ENCODE assay signal across 26 cellular contexts in genomic region chr17:66518108-66518507, GRCh38.
DNase-seq lines count a peak whose midpoint lies in the region; FAIRE-seq lines count a peak whose summit lies in the region.
"Had no signal": no experiment of that assay in that cellular context is flagged by ENCODE, and none has a peak within 500 bp of the region (broad histone marks: within the 10 kb centered on the region; RNA-seq: fewer than 3 reads in every experiment).

No MANE protein-coding gene starts in this region.

- H3K9me3 ChIP-seq in BLaER1 treated with 17β-estradiol and CSF1 and Interleukin-3, amounts not matched to agents 10 nM and 100 nM (replicated peaks in 1 of 11), result no peaks in the 10 kb centered on the region
- H3K9me3 ChIP-seq: ascending aorta, prostate gland, spleen, thyroid gland had no signal

- peaks cover 0 to 38% (median 0%) of the 10 kb centered on the region in 11 experiments; a peak in 6 of 22 replicates for H3K36me3 ChIP-seq in BLaER1 treated with 17β-estradiol and CSF1 and Interleukin-3, amounts not matched to agents 10 nM and 100 nM
- H3K36me3 ChIP-seq: ascending aorta, prostate gland, spleen, thyroid gland had no signal

- FAIRE-seq in islet of Langerhans (lab: Jason Lieb, UNC), result peak; percentile 88
- FAIRE-seq: A204.1, endometrium, kidney had no signal

- peak; percentile 7 for DNase-seq in SIG-M5 treated with dmso at 0.1 percent for 504 hours (lab: John Stamatoyannopoulos, UW; ENCODE audit: unreplicated experiment)
- no peak for DNase-seq in SIG-M5 (lab: John Stamatoyannopoulos, UW)
- DNase-seq in activated T-helper 1 cell treated with anti-CD3 and anti-CD28 coated beads, Interleukin-12 subunit alpha, Interleukin-12 subunit beta, Interleukin-2, Interleukin-4 antibody, amounts not matched to agents 30 ng/mL and 10 ng/mL and 1 ng/mL, durations not matched to agents 14 hours and 24 hours and 36 hours (ENCODE audit: low spot score), result no peak
- no peak for DNase-seq in DMS 273 (lab: John Stamatoyannopoulos, UW; ENCODE audit: unreplicated experiment)
- DNase-seq in D341Med (ENCODE audit: low spot score), result no peak
- no peak for DNase-seq in NCI-H345 treated with DMSO at 0.1 percent for 48 hours (lab: John Stamatoyannopoulos, UW; ENCODE audit: unreplicated experiment)
- DNase-seq: activated CD4-positive, CD25-positive, alpha-beta regulatory T cell treated with anti-CD3 and anti-CD28 coated beads, Interleukin-2, amount 50 U/mL, for 72 hours; kidney; MM.1S; NCI-H1694; NCI-H446 treated with DMSO at 0.1 percent for 48 hours; SHP77 treated with DMSO at 0.1 percent for 48 hours; spleen; stimulated activated CD8-positive, alpha-beta memory T cell treated with anti-CD3 and anti-CD28 coated beads, Interleukin-4, amount 100 ng/mL, for 48 hours; T-helper 9 cell; thyroid gland had no signal

- peak overlapping the region; percentile 98 for H3K27ac Mint-ChIP-seq in activated T-helper 1 cell treated with anti-CD3 and anti-CD28 coated beads, Interleukin-12 subunit alpha, Interleukin-12 subunit beta, Interleukin-2, Interleukin-4 antibody, amounts not matched to agents 30 ng/mL and 10 ng/mL and 1 ng/mL, durations not matched to agents 14 hours and 24 hours and 36 hours
- H3K27ac Mint-ChIP-seq: IgD-negative memory B cell, memory B cell had no signal

- H3K27me3 ChIP-seq in BLaER1 treated with 17β-estradiol and CSF1 and Interleukin-3, amounts not matched to agents 10 nM and 100 nM, result no peaks in the 10 kb centered on the region
- H3K27me3 ChIP-seq: ascending aorta, spleen, thyroid gland had no signal

- no peaks in the 10 kb centered on the region for H3K9me3 Mint-ChIP-seq in activated T-helper 1 cell treated with anti-CD3 and anti-CD28 coated beads, Interleukin-12 subunit alpha, Interleukin-12 subunit beta, Interleukin-2, Interleukin-4 antibody, amounts not matched to agents 30 ng/mL and 10 ng/mL and 1 ng/mL, durations not matched to agents 14 hours and 24 hours and 36 hours
- H3K9me3 Mint-ChIP-seq: memory B cell, nephron had no signal

- H3K9ac ChIP-seq in BLaER1 treated with 17β-estradiol and CSF1 and Interleukin-3, amounts not matched to agents 10 nM and 100 nM, result no peak overlapping the region

- H3K36me3 Mint-ChIP-seq in activated T-helper 1 cell treated with anti-CD3 and anti-CD28 coated beads, Interleukin-12 subunit alpha, Interleukin-12 subunit beta, Interleukin-2, Interleukin-4 antibody, amounts not matched to agents 30 ng/mL and 10 ng/mL and 1 ng/mL, durations not matched to agents 14 hours and 24 hours and 36 hours (ENCODE audit: low read depth), result peaks cover 38% of the 10 kb centered on the region
- H3K36me3 Mint-ChIP-seq: IgD-negative memory B cell, memory B cell had no signal

- H3K4me2 ChIP-seq in BLaER1 treated with 17β-estradiol and CSF1 and Interleukin-3, amounts not matched to agents 10 nM and 100 nM, result peak overlapping the region in 6 of 11 experiments; percentile 0 to 16 (median 4); a peak in 4 of 22 replicates

- peaks cover 8 to 71% (median 22%) of the 10 kb centered on the region in 10 experiments for H3K4me1 ChIP-seq in BLaER1 treated with 17β-estradiol and CSF1 and Interleukin-3, amounts not matched to agents 10 nM and 100 nM
- H3K4me1 ChIP-seq: ascending aorta, thyroid gland had no signal

- intact Hi-C loops in activated T-helper 1 cell treated with anti-CD3 and anti-CD28 coated beads, Interleukin-12 subunit alpha, Interleukin-12 subunit beta, Interleukin-2, Interleukin-4 antibody, amounts not matched to agents 30 ng/mL and 10 ng/mL and 1 ng/mL, durations not matched to agents 14 hours and 24 hours and 36 hours (cut with micrococcal nuclease), result loop anchor here (1.0 to 2.0 kb wide), 4 partner anchors 9 to 155 kb away; no protein-coding TSS in a partner anchor

- no peaks in the 10 kb centered on the region for H3K27me3 Mint-ChIP-seq in activated T-helper 1 cell treated with anti-CD3 and anti-CD28 coated beads, Interleukin-12 subunit alpha, Interleukin-12 subunit beta, Interleukin-2, Interleukin-4 antibody, amounts not matched to agents 30 ng/mL and 10 ng/mL and 1 ng/mL, durations not matched to agents 14 hours and 24 hours and 36 hours (ENCODE audit: insufficient read depth)

- peaks cover 0 to 34% (median 0%) of the 10 kb centered on the region in 11 experiments; a peak in 2 of 22 replicates for H4K20me1 ChIP-seq in BLaER1 treated with 17β-estradiol and CSF1 and Interleukin-3, amounts not matched to agents 10 nM and 100 nM

- H3K4me3 Mint-ChIP-seq in activated T-helper 1 cell treated with anti-CD3 and anti-CD28 coated beads, Interleukin-12 subunit alpha, Interleukin-12 subunit beta, Interleukin-2, Interleukin-4 antibody, amounts not matched to agents 30 ng/mL and 10 ng/mL and 1 ng/mL, durations not matched to agents 14 hours and 24 hours and 36 hours, result peak overlapping the region; percentile 15
- H3K4me3 Mint-ChIP-seq: IgD-negative memory B cell, memory B cell, nephron had no signal

- H3K4me3 ChIP-seq in BLaER1 treated with 17β-estradiol and CSF1 and Interleukin-3, amounts not matched to agents 10 nM and 100 nM, result no peak overlapping the region
- H3K4me3 ChIP-seq: ascending aorta, prostate gland, spleen, thyroid gland had no signal

- H3K27ac ChIP-seq in BLaER1 treated with 17β-estradiol and CSF1 and Interleukin-3, amounts not matched to agents 10 nM and 100 nM, result no peak overlapping the region
- H3K27ac ChIP-seq: ascending aorta, C4-2B, prostate gland, spleen, thyroid gland had no signal

- peaks cover 81% of the 10 kb centered on the region for H3K4me1 Mint-ChIP-seq in activated T-helper 1 cell treated with anti-CD3 and anti-CD28 coated beads, Interleukin-12 subunit alpha, Interleukin-12 subunit beta, Interleukin-2, Interleukin-4 antibody, amounts not matched to agents 30 ng/mL and 10 ng/mL and 1 ng/mL, durations not matched to agents 14 hours and 24 hours and 36 hours (ENCODE audit: low read depth)
- H3K4me1 Mint-ChIP-seq: IgD-negative memory B cell, memory B cell had no signal
